10 cellular contexts compared by ENCODE assay signal in genomic region chr3:45110185-45110833, GRCh38. TPM values are rescaled to one million over a fixed set of nuclear protein-coding genes. Genes with fewer than 3 reads are reported as not detected.
DNase-seq lines count a peak whose midpoint lies in the region; ATAC-seq and TF ChIP-seq lines count a peak whose summit lies in the region.
"Had no signal": no experiment of that assay in that cellular context is flagged by ENCODE, and none has a peak within 500 bp of the region (broad histone marks: within the 10 kb centered on the region; RNA-seq: fewer than 3 reads in every experiment).

No MANE protein-coding gene starts in this region.

- peaks cover 7 to 12% (median 8%) of the 10 kb centered on the region in 3 donors for H3K27me3 Mint-ChIP-seq in immature natural killer cell (ENCODE audit: low read depth in 3 of 3)

- peak overlapping the region; percentile 17 to 86 (median 62) for H3K27ac Mint-ChIP-seq in immature natural killer cell

- ATAC-seq in HG03159 (IDR thresholded peaks at IDR 0.05; ENCODE audit: unreplicated experiment), result peak; percentile 78
- ATAC-seq in PC-3, result no peak
- ATAC-seq in GM21528 (IDR thresholded peaks at IDR 0.05; ENCODE audit: low FRiP score, unreplicated experiment), result no peak

- H3K9me3 ChIP-seq in PC-3 (ENCODE audit: low read length), result no peaks in the 10 kb centered on the region

- peaks cover 56% of the 10 kb centered on the region for H3K79me2 ChIP-seq in PC-3 (ENCODE audit: low read length)

- POLR2A ChIA-PET in PC-3 (lab: Charles Lee; ENCODE audit: unreplicated experiment), result no interaction called here

- no peak overlapping the region for H3K27ac ChIP-seq in PC-3 (ENCODE audit: low read length)

- intact Hi-C loops in PC-3 (cut with micrococcal nuclease), result no loop called here

- H3K36me3 ChIP-seq in PC-3 (ENCODE audit: low read depth, low read length), result peaks cover 83% of the 10 kb centered on the region

- TF ChIP-seq CTCF in PC-3 (conservative IDR thresholded peaks at IDR 0.05; ENCODE audit: low read depth, low read length), result no peak

- H3K9me3 Mint-ChIP-seq in immature natural killer cell, result no peaks in the 10 kb centered on the region

- H3K4me3 Mint-ChIP-seq in immature natural killer cell, result peak overlapping the region; percentile 57 to 78 (median 71)

- H3K4me3 ChIP-seq in PC-3 (ENCODE audit: low read length), result no peak overlapping the region

- H3F3A ChIP-seq in PC-3 (ENCODE audit: low read length, unreplicated experiment), result peaks cover 4% of the 10 kb centered on the region

- peaks cover 45 to 51% of the 10 kb centered on the region in 2 donors for H3K4me1 Mint-ChIP-seq in immature natural killer cell

- no peaks in the 10 kb centered on the region for H4K20me1 ChIP-seq in PC-3 (ENCODE audit: low read length)

- DNase-seq in CD1c-positive myeloid dendritic cell (ENCODE audit: extremely low spot score) (peak; percentile 77), T-helper 22 cell (ENCODE audit: low read depth) (peak; percentile 4), immature natural killer cell (peak; percentile 26 to 42 (median 31)), PC-3 (no peak), DMS153 (lab: John Stamatoyannopoulos, UW) (no peak), NCI-H1092 treated with DMSO at 0.1 percent for 48 hours (lab: John Stamatoyannopoulos, UW) (no peak)
- DNase-seq: NCI-H524, posterior cingulate gyrus had no signal

- peaks cover 0 to 4% (median 0%) of the 10 kb centered on the region in 3 donors for H3K36me3 Mint-ChIP-seq in immature natural killer cell

- H3K4me1 ChIP-seq in PC-3 (ENCODE audit: insufficient read depth, low read length), result peaks cover 20% of the 10 kb centered on the region

- no peaks in the 10 kb centered on the region for H3K9me2 ChIP-seq in PC-3 (replicated peaks; ENCODE audit: low read length)

- no TSS peak for BruUV-seq in PC-3 (replicated peaks; lab: Mats Ljungman, UMichigan)

- CTCF ChIA-PET in PC-3 (lab: Charles Lee), result no interaction called here

- H3K4me2 ChIP-seq in PC-3 (ENCODE audit: low read length), result no peak overlapping the region

- no peak overlapping the region for H3K9ac ChIP-seq in PC-3 (ENCODE audit: low read length)

- H2AFZ ChIP-seq in PC-3 (ENCODE audit: low read length), result no peak overlapping the region

- no peaks in the 10 kb centered on the region for H3K27me3 ChIP-seq in PC-3 (ENCODE audit: low read length)

RNA-seq across cellular contexts. Expression of gene CDCP1, which starts 35.9 kb away (rescaled TPM):
- polyA plus RNA-seq in immature natural killer cell, result 1 to 10 TPM; 1.1 to 3.3 (median 2.0) TPM
- total RNA-seq in PC-3 (2014; rRNA removed), result 120 and 124 TPM in 2 replicates

Comparison
In these comparisons a context has a peak if more than half of its experiments do, and no peak if none do; other contexts are left out.
1. DNase-seq: peak in CD1c-positive myeloid dendritic cell (single experiment), T-helper 22 cell (single experiment) and immature natural killer cell (3 of 3); none in PC-3 (single experiment), DMS153 (single experiment) and NCI-H1092 treated with DMSO at 0.1 percent for 48 hours (single experiment).